ENCODE assay signal across 8 cellular contexts in the genomic region with DNA sequence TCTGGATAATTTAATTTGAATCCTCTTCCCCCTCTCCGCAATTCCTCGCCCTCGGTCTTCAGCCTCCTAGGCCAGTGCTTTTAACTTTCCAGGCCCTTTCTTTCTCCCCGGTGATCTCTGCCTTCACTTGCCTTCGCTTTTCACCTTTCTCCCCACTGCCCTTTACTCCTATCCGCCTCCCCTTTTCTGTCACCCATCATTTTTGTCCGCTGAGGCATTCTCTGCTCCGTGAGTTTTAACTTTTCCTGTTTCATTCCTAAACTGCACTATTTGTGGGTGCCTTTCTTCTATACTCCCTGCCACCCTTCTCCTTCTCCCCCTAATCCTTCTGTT. TPM values are rescaled to one million over a fixed set of nuclear protein-coding genes. Genes with fewer than 3 reads are reported as not detected.
DNase-seq lines count a peak whose midpoint lies in the region; ATAC-seq and TF ChIP-seq lines count a peak whose summit lies in the region.

No MANE protein-coding gene starts in this region.

- H3K27me3 ChIP-seq in right atrium auricular region: no peaks in the 10 kb centered on the region
- no peaks in the 10 kb centered on the region for H3K27me3 ChIP-seq in mesendoderm (ENCODE audit: insufficient read depth, low read length, poor library complexity)
- H3K27me3 ChIP-seq in aorta (ENCODE audit: control insufficient read depth in 1 of 2, insufficient read depth in 2 of 2, low read length in 1 of 2): no peaks in the 10 kb centered on the region

- WGBS in mesendoderm (ENCODE audit: extremely low coverage, insufficient coverage, low lambda C conversion rate): no CpG with 5 or more reads among the region's 8 CpGs
- WGBS in aorta, 2 donors: 3% methylated on average over 8 of the region's 8 CpGs

- no peak overlapping the region for H4K5ac ChIP-seq in mesendoderm (ENCODE audit: low read length)

- peak overlapping the region; percentile 82 for H3K9ac ChIP-seq in mesendoderm (ENCODE audit: low read length)

- peaks cover 4 to 14% (median 11%) of the 10 kb centered on the region in 5 experiments for H3K9me3 Mint-ChIP-seq in brain

- no peaks in the 10 kb centered on the region for H3K9me3 ChIP-seq in right atrium auricular region
- H3K9me3 ChIP-seq in aorta (ENCODE audit: control insufficient read depth, low read length): no peaks in the 10 kb centered on the region

- H3K36me3 ChIP-seq in right atrium auricular region: no peaks in the 10 kb centered on the region
- H3K36me3 ChIP-seq in mesendoderm (ENCODE audit: control insufficient read depth, insufficient read depth, low read length): no peaks in the 10 kb centered on the region
- no peaks in the 10 kb centered on the region for H3K36me3 ChIP-seq in aorta (ENCODE audit: control insufficient read depth in 1 of 2, insufficient read depth in 2 of 2, low read length in 1 of 2)

- H3K4me2 ChIP-seq in mesendoderm (ENCODE audit: low read length): peak overlapping the region; percentile 53

- H2BK5ac ChIP-seq in mesendoderm (ENCODE audit: low read length): no peak overlapping the region

- H3K18ac ChIP-seq in mesendoderm (ENCODE audit: low read length): no peak overlapping the region

- H3K27ac ChIP-seq in right atrium auricular region (peak overlapping the region; percentile 81 to 88), mesendoderm (ENCODE audit: low read depth, low read length) (no peak overlapping the region), aorta (ENCODE audit: low read depth in 1 of 2, low read length in 2 of 2) (no peak overlapping the region)

- peaks cover 3% of the 10 kb centered on the region for H3K27me3 Mint-ChIP-seq in brain

- H3K4me1 ChIP-seq in right atrium auricular region: peaks cover 0 to 32% of the 10 kb centered on the region in 2 donors
- H3K4me1 ChIP-seq in mesendoderm (ENCODE audit: control insufficient read depth, low read depth, low read length): no peaks in the 10 kb centered on the region
- peaks cover 3 to 5% of the 10 kb centered on the region in 2 donors for H3K4me1 ChIP-seq in aorta (ENCODE audit: control insufficient read depth in 1 of 2, insufficient read depth in 2 of 2, low read length in 2 of 2)

- TF ChIP-seq CTCF in right atrium auricular region (IDR thresholded peaks at IDR 0.05) (no peak), brain (conservative IDR thresholded peaks at IDR 0.05) (no peak)

- H3K4me3 Mint-ChIP-seq in brain: peak overlapping the region; percentile 93 to 99 (median 95)

- H3K79me2 ChIP-seq in mesendoderm (ENCODE audit: control insufficient read depth, insufficient read depth, low read length): peaks cover 9% of the 10 kb centered on the region

- H4K8ac ChIP-seq in mesendoderm (ENCODE audit: low read depth, low read length): no peak overlapping the region

- no peak overlapping the region for H2BK120ac ChIP-seq in mesendoderm (ENCODE audit: low read depth, low read length)

- no peak overlapping the region for H2BK15ac ChIP-seq in mesendoderm (replicated peaks; ENCODE audit: low read depth)

- H3K79me1 ChIP-seq in mesendoderm (ENCODE audit: low read length): peaks cover 11% of the 10 kb centered on the region

- peak overlapping the region; percentile 92 for H3K56ac ChIP-seq in mesendoderm (ENCODE audit: low read length)

- H3K27ac Mint-ChIP-seq in brain: peak overlapping the region; percentile 87 to 98 (median 97)

- DNase-seq in right atrium auricular region (ENCODE audit: low spot score): no peak
- no peak for DNase-seq in left cardiac atrium
- no peak for DNase-seq in mesendoderm
- no peak for DNase-seq in aorta
- DNase-seq in CD1c-positive myeloid dendritic cell (ENCODE audit: extremely low spot score): no peak
- DNase-seq in nucleus accumbens (lab: John Stamatoyannopoulos, UW): no peak

- H3K4me3 ChIP-seq in right atrium auricular region: peak overlapping the region; percentile 83 to 96
- H3K4me3 ChIP-seq in mesendoderm (ENCODE audit: low read length): peak overlapping the region; percentile 68
- peak overlapping the region; percentile 55 to 85 for H3K4me3 ChIP-seq in aorta (ENCODE audit: low read length in 2 of 2)

- peaks cover 45% of the 10 kb centered on the region for H3K4me1 Mint-ChIP-seq in brain

- no peak overlapping the region for H3K23ac ChIP-seq in mesendoderm (ENCODE audit: low read length)

- intact Hi-C loops in left cardiac atrium (cut with DNase I) (no loop called here), aorta (cut with DNase I) (loop anchor here in 1 of 2 donors (5.0 kb wide), 1 partner anchor 377 kb away; no protein-coding TSS in a partner anchor)

- H3K4ac ChIP-seq in mesendoderm (ENCODE audit: low read depth, low read length): no peak overlapping the region

- H2AK5ac ChIP-seq in mesendoderm (ENCODE audit: low read length): no peak overlapping the region

- no peak for ATAC-seq in left cardiac atrium
- peak; percentile 19 for ATAC-seq in aorta (ENCODE audit: low FRiP score)
- no peak for ATAC-seq in HG03139 (IDR thresholded peaks at IDR 0.05; ENCODE audit: unreplicated experiment)

- H3K36me3 Mint-ChIP-seq in brain: no peaks in the 10 kb centered on the region

RNA-seq across cellular contexts. Expression of a gene that starts 0.7 kb away (rescaled TPM):
- total RNA-seq in right atrium auricular region: 10 to 100 TPM; 37.2 to 48.9 TPM
- total RNA-seq in left cardiac atrium: 10 to 100 TPM; 54.3 to 71.6 TPM
- polyA plus RNA-seq in brain (ENCODE audit: insufficient read depth, low read depth, low replicate concordance): 31.0 TPM
- 10.4 TPM for polyA plus RNA-seq in mesendoderm (2013, experiment 1 of 2)
- polyA plus RNA-seq in mesendoderm (2013, experiment 2 of 2): 10.0 TPM
- 10 to 100 TPM; 58.7 to 71.8 TPM for total RNA-seq in aorta
- 10 to 100 TPM in 1 of 2 donors, 1 to 10 TPM in 1; 9.5 to 32.1 TPM for polyA plus RNA-seq in aorta

RNA-seq across cellular contexts. Expression of a gene that starts 2.5 kb away (rescaled TPM):
- total RNA-seq in right atrium auricular region (not detected), left cardiac atrium (not detected), aorta (not detected)
- polyA plus RNA-seq in brain (ENCODE audit: insufficient read depth, low read depth, low replicate concordance) (0.37 TPM), aorta (under 1 TPM in 1 of 2 donors, not detected in 1; 0.13 TPM)
- polyA plus RNA-seq in mesendoderm (2013, experiment 1 of 2): 0.07 TPM
- 0.04 TPM for polyA plus RNA-seq in mesendoderm (2013, experiment 2 of 2)

Comparison
In these comparisons a context has a peak if more than half of its experiments do, and no peak if none do; other contexts are left out.
1. H3K27ac ChIP-seq: peak in right atrium auricular region (2 of 2); none in mesendoderm (single experiment) and aorta (0 of 2).
2. Peak in every context shown above with its lines, with median percentiles within 50 percentile points of each other: H3K4me3 ChIP-seq.